14 cellular contexts compared by ENCODE assay signal in genomic region chr19:58560921-58561320, GRCh38. TPM values are rescaled to one million over a fixed set of nuclear protein-coding genes. Genes with fewer than 3 reads are reported as not detected.
DNase-seq lines count a peak whose midpoint lies in the region; ATAC-seq, FAIRE-seq and TF ChIP-seq lines count a peak whose summit lies in the region.
"Had no signal": no experiment of that assay in that cellular context is flagged by ENCODE, and none has a peak within 500 bp of the region (broad histone marks: within the 10 kb centered on the region; RNA-seq: fewer than 3 reads in every experiment).

No MANE protein-coding gene starts in this region.

- no peaks in the 10 kb centered on the region for H3K9me3 ChIP-seq in KOPT-K1 (ENCODE audit: insufficient read depth, low read length, poor library complexity, severe bottlenecking)
- H3K9me3 ChIP-seq in GM12878 (replicated peaks; ENCODE audit: control insufficient read depth, insufficient read depth, low read length), result no peaks in the 10 kb centered on the region
- H3K9me3 ChIP-seq in neural progenitor cell (ENCODE audit: low read depth), result no peaks in the 10 kb centered on the region
- H3K9me3 ChIP-seq: ovary had no signal

- RAD21 ChIA-PET in GM12878 (lab: Charles Lee; ENCODE audit: unreplicated experiment), result no interaction called here

- TF ChIP-seq POLR2A in GM12878 (IDR thresholded peaks at IDR 0.05; ENCODE audit: low read depth, low read length) (0 out of 2 replicates have a peak, but pooled peaks have one; percentile 5), erythroblast (IDR thresholded peaks at IDR 0.05; ENCODE audit: low read length) (no peak)

- POLR2A ChIA-PET in GM12878 (lab: Charles Lee), result interaction anchor here (0.5 to 4.7 kb wide), 8 partner anchors 7 to 212 kb away, joined by 3 to 46 read pairs (median 4); partner anchors contain the start of genes MZF1, ZBTB45 and ZNF497

- peaks cover 48% of the 10 kb centered on the region for H3K36me3 Mint-ChIP-seq in activated T-cell treated with anti-CD3 and anti-CD28 coated beads, Interleukin-2, amount 50 U/mL, for 24 hours (ENCODE audit: low read depth)
- H3K36me3 Mint-ChIP-seq in neural progenitor cell, result peaks cover 16% of the 10 kb centered on the region

- H3K36me3 ChIP-seq in KOPT-K1 (ENCODE audit: insufficient read depth, low read length) (peaks cover 29% of the 10 kb centered on the region), GM12878 (ENCODE audit: control insufficient read depth in 2 of 2, insufficient read depth in 2 of 2, low read length in 1 of 2) (peaks cover 5% of the 10 kb centered on the region in 2 experiments; a peak in 3 of 4 replicates), neural progenitor cell (no peaks in the 10 kb centered on the region)
- H3K36me3 ChIP-seq: ovary had no signal

- H3K9me3 Mint-ChIP-seq in activated T-cell treated with anti-CD3 and anti-CD28 coated beads, Interleukin-2, amount 50 U/mL, for 24 hours, result no peaks in the 10 kb centered on the region
- no peaks in the 10 kb centered on the region for H3K9me3 Mint-ChIP-seq in neural progenitor cell

- no peaks in the 10 kb centered on the region for H3K27me3 Mint-ChIP-seq in activated T-cell treated with anti-CD3 and anti-CD28 coated beads, Interleukin-2, amount 50 U/mL, for 24 hours
- H3K27me3 Mint-ChIP-seq in neural progenitor cell (ENCODE audit: insufficient read depth, low read depth), result peaks cover 14% of the 10 kb centered on the region

- H3K4me2 ChIP-seq in GM12878 (ENCODE audit: control insufficient read depth, insufficient read depth), result no peak overlapping the region
- no peak overlapping the region for H3K4me2 ChIP-seq in neural progenitor cell
- H3K4me2 ChIP-seq: PC-9 had no signal

- H3K27ac Mint-ChIP-seq in activated T-cell treated with anti-CD3 and anti-CD28 coated beads, Interleukin-2, amount 50 U/mL, for 24 hours, result peak overlapping the region; percentile 100
- no peak overlapping the region for H3K27ac Mint-ChIP-seq in neural progenitor cell

- TF ChIP-seq CTCF in GM12878 (IDR thresholded peaks at IDR 0.05 in 2 of 3, conservative IDR thresholded peaks at IDR 0.05 in 1 of 3; ENCODE audit: control insufficient read depth in 2 of 3, extremely low read depth in 1 of 3, insufficient read depth in 1 of 3, low read depth in 3 of 3, low read length in 3 of 3) (no peak), neural progenitor cell (IDR thresholded peaks at IDR 0.05) (no peak)

- H3K79me2 ChIP-seq in GM12878 (ENCODE audit: control insufficient read depth, insufficient read depth, low read length) (peaks cover 25% of the 10 kb centered on the region), neural progenitor cell (ENCODE audit: low read depth) (peaks cover 37% of the 10 kb centered on the region)

- H3K27me3 ChIP-seq in GM12878 (replicated peaks in 1 of 2; ENCODE audit: control insufficient read depth in 2 of 2, insufficient read depth in 2 of 2, low read length in 1 of 2) (no peaks in the 10 kb centered on the region), neural progenitor cell (peaks cover 22% of the 10 kb centered on the region)
- H3K27me3 ChIP-seq: ovary had no signal

- no peak overlapping the region for H3K4me3 ChIP-seq in GM12878
- H3K4me3 ChIP-seq in neural progenitor cell, result no peak overlapping the region
- H3K4me3 ChIP-seq: PC-9 had no signal

- peaks cover 64% of the 10 kb centered on the region for H3K4me1 Mint-ChIP-seq in activated T-cell treated with anti-CD3 and anti-CD28 coated beads, Interleukin-2, amount 50 U/mL, for 24 hours (ENCODE audit: low read depth)
- H3K4me1 Mint-ChIP-seq in neural progenitor cell, result peaks cover 29% of the 10 kb centered on the region

- CTCF ChIA-PET in GM12878 (lab: Yijun Ruan, JAX), result interaction anchor here (1.4 to 2.4 kb wide), 2 partner anchors 20 to 41 kb away, joined by 3 to 14 read pairs; partner anchors contain the start of gene ZBTB45

- H2AFZ ChIP-seq in GM12878 (ENCODE audit: control insufficient read depth, low read depth, low read length) (no peak overlapping the region), neural progenitor cell (replicated peaks) (no peak overlapping the region)
- H2AFZ ChIP-seq: PC-9 had no signal

- peak overlapping the region; percentile 96 for H3K27ac ChIP-seq in KOPT-K1 (ENCODE audit: low read depth, low read length, poor library complexity, severe bottlenecking)
- H3K27ac ChIP-seq in GM12878 (ENCODE audit: control insufficient read depth, insufficient read depth), result no peak overlapping the region
- no peak overlapping the region for H3K27ac ChIP-seq in neural progenitor cell
- H3K27ac ChIP-seq: PC-9 had no signal

- no TSS peak for BruUV-seq in GM12878 (replicated peaks; lab: Mats Ljungman, UMichigan)

- in situ Hi-C loops in GM12878 (cut with MboI) (no loop called here), KBM-7 (cut with MboI; ENCODE audit: low pct_unique_long_range_greater_than_20kb, low sequenced_read_pairs) (no loop called here)

- H3F3A ChIP-seq in neural progenitor cell (ENCODE audit: low read depth), result peaks cover 50% of the 10 kb centered on the region

- FAIRE-seq in GM12878 (lab: Jason Lieb, UNC), result no peak
- FAIRE-seq: frontal cortex had no signal

- peaks cover 40% of the 10 kb centered on the region for H3K4me1 ChIP-seq in GM12878 (ENCODE audit: control insufficient read depth, insufficient read depth, low read length)
- H3K4me1 ChIP-seq in neural progenitor cell, result peaks cover 13% of the 10 kb centered on the region

- no peak for TF ChIP-seq RAD21 in GM12878 (IDR thresholded peaks at IDR 0.05; ENCODE audit: insufficient read depth, low read depth, low read length)

- no peaks in the 10 kb centered on the region for H4K20me1 ChIP-seq in GM12878 (ENCODE audit: control insufficient read depth, insufficient read depth)
- peaks cover 15% of the 10 kb centered on the region for H4K20me1 ChIP-seq in neural progenitor cell (ENCODE audit: low read depth)

- H3K9ac ChIP-seq in GM12878 (ENCODE audit: control insufficient read depth, insufficient read depth, low read length) (no peak overlapping the region), neural progenitor cell (no peak overlapping the region)

- ATAC-seq in GM12878, result no peak

- peak; percentile 38 for DNase-seq in activated T-cell treated with anti-CD3 and anti-CD28 coated beads, Interleukin-2, amount 50 U/mL, for 24 hours
- no peak for DNase-seq in activated T-cell treated with anti-CD3 and anti-CD28 coated beads, Interleukin-2, amount 50 U/mL, for 1 hour
- no peak for DNase-seq in GM12878 (ENCODE audit: low read depth, low spot score)
- DNase-seq in neural progenitor cell (ENCODE audit: low spot score), result no peak
- no peak for DNase-seq in NCI-H2171 treated with DMSO at 0.1 percent for 48 hours (lab: John Stamatoyannopoulos, UW)
- DNase-seq in KBM-7, result no peak
- no peak for DNase-seq in erythroblast (lab: John Stamatoyannopoulos, UW)
- DNase-seq: activated CD4-positive, alpha-beta T cell treated with anti-CD3 and anti-CD28 coated beads for 1 hour; central memory CD4-positive, alpha-beta T cell; NCI-H1436 treated with DMSO at 0.1 percent for 48 hours; PC-9 had no signal

- no peak for TF ChIP-seq EP300 in GM12878 (IDR thresholded peaks at IDR 0.05; ENCODE audit: borderline replicate concordance in 1 of 2, control insufficient read depth in 1 of 2, low read depth in 2 of 2, low read length in 2 of 2)

- intact Hi-C loops in GM12878 (cut with micrococcal nuclease; ENCODE audit: unreplicated experiment), result no loop called here

- SMC1A ChIA-PET in GM12878 (lab: Charles Lee; ENCODE audit: uncharacterized antibody, unreplicated experiment), result interaction anchor here (0.8 to 1.3 kb wide), 2 partner anchors 11 to 41 kb away, joined by 3 to 5 read pairs; partner anchors contain the start of gene ZBTB45

- H3K4me3 Mint-ChIP-seq in activated T-cell treated with anti-CD3 and anti-CD28 coated beads, Interleukin-2, amount 50 U/mL, for 24 hours, result peak overlapping the region; percentile 97
- peak overlapping the region; percentile 98 for H3K4me3 Mint-ChIP-seq in neural progenitor cell

RNA-seq across cellular contexts. Expression of gene UBE2M, which starts 2.5 kb away (rescaled TPM):
- 10.2 and 13.8 TPM in 2 replicates for total RNA-seq in GM12878 (2013; cell fraction: nucleolus; rRNA removed)
- total RNA-seq in GM12878 (2014; rRNA removed) (68.6 and 95.2 TPM in 2 replicates), GM12878 (2014; rRNA removed; fragmentation: Illumina TruSeq; extraction: Trizol) (61.7 and 66.8 TPM in 2 replicates), GM12878 (2021) (100 and 105 TPM in 2 replicates), neural progenitor cell (ENCODE audit: low replicate concordance) (59.3 and 73.3 TPM in 2 replicates)
- polyA plus RNA-seq in GM12878 (2011; ENCODE audit: low read depth), result 73.3 TPM
- polyA plus RNA-seq in GM12878 (2011; rRNA removed) (55.6 and 92.7 TPM in 2 replicates), GM12878 (2014; fragmentation: Illumina TruSeq; extraction: Trizol) (105 and 127 TPM in 2 replicates), GM12878 (2014; fragmentation: Nextera tagmentation; extraction: Ambion mirVana) (1 to 10 TPM; 1.4 to 1.7 TPM), GM12878 (2014; rRNA removed) (81.0 and 87.0 TPM in 2 replicates), GM12878 (2016; fragmentation: Nextera tagmentation; extraction: Ambion mirVana) (10 to 100 TPM in 1 of 2 experiments, 1 to 10 TPM in 1; 9.6 to 11.3 TPM)
- 70.2 and 75.4 TPM in 2 replicates for polyA plus RNA-seq in GM12878 (2011; cell fraction: cytosol; rRNA removed)
- polyA plus RNA-seq in GM12878 (2011; cell fraction: nucleus; rRNA removed), result 82.4 and 83.2 TPM in 2 replicates
- polyA plus RNA-seq in GM12878 (2012), result 67.6 and 88.6 TPM in 2 replicates
- polyA minus RNA-seq in GM12878 (2011; rRNA and poly(A)+ RNA removed), result 66.9 and 72.9 TPM in 2 replicates
- polyA minus RNA-seq in GM12878 (2011; cell fraction: cytosol; rRNA and poly(A)+ RNA removed), result 25.3 and 33.7 TPM in 2 replicates
- 17.0 and 18.6 TPM in 2 replicates for polyA minus RNA-seq in GM12878 (2011; cell fraction: nucleus; rRNA and poly(A)+ RNA removed)
- total RNA-seq: PC-9 had no signal

RNA-seq across cellular contexts. Expression of gene CHMP2A, which starts 6.0 kb away (rescaled TPM):
- 14.9 and 17.2 TPM in 2 replicates for total RNA-seq in GM12878 (2013; cell fraction: nucleolus; rRNA removed)
- 89.3 and 92.8 TPM in 2 replicates for total RNA-seq in GM12878 (2014; rRNA removed)
- 89.3 and 95.0 TPM in 2 replicates for total RNA-seq in GM12878 (2014; rRNA removed; fragmentation: Illumina TruSeq; extraction: Trizol)
- 98.5 and 105 TPM in 2 replicates for total RNA-seq in GM12878 (2021)
- polyA plus RNA-seq in GM12878 (2011; ENCODE audit: low read depth), result 83.1 TPM
- 92.3 and 102 TPM in 2 replicates for polyA plus RNA-seq in GM12878 (2011; rRNA removed)
- polyA plus RNA-seq in GM12878 (2011; cell fraction: cytosol; rRNA removed), result 130 and 146 TPM in 2 replicates
- polyA plus RNA-seq in GM12878 (2011; cell fraction: nucleus; rRNA removed), result 107 and 114 TPM in 2 replicates
- polyA plus RNA-seq in GM12878 (2012), result 117 and 138 TPM in 2 replicates
- 85.9 and 117 TPM in 2 replicates for polyA plus RNA-seq in GM12878 (2014; fragmentation: Illumina TruSeq; extraction: Trizol)
- 100 to 1,000 TPM in 1 of 2 experiments, 10 to 100 TPM in 1; 69.5 to 117 TPM for polyA plus RNA-seq in GM12878 (2014; fragmentation: Nextera tagmentation; extraction: Ambion mirVana)
- 168 and 172 TPM in 2 replicates for polyA plus RNA-seq in GM12878 (2014; rRNA removed)
- 100 to 1,000 TPM; 136 to 147 TPM for polyA plus RNA-seq in GM12878 (2016; fragmentation: Nextera tagmentation; extraction: Ambion mirVana)
- 101 and 130 TPM in 2 replicates for polyA minus RNA-seq in GM12878 (2011; rRNA and poly(A)+ RNA removed)
- 36.1 and 36.4 TPM in 2 replicates for polyA minus RNA-seq in GM12878 (2011; cell fraction: cytosol; rRNA and poly(A)+ RNA removed)
- 20.6 and 31.1 TPM in 2 replicates for polyA minus RNA-seq in GM12878 (2011; cell fraction: nucleus; rRNA and poly(A)+ RNA removed)
- 141 and 148 TPM in 2 replicates for total RNA-seq in neural progenitor cell (ENCODE audit: low replicate concordance)

RNA-seq across cellular contexts. Expression of gene MZF1, which starts 12.2 kb away (rescaled TPM):
- 64.7 and 67.2 TPM in 2 replicates for total RNA-seq in GM12878 (2013; cell fraction: nucleolus; rRNA removed)
- total RNA-seq in GM12878 (2014; rRNA removed) (6.9 and 7.7 TPM in 2 replicates), GM12878 (2014; rRNA removed; fragmentation: Illumina TruSeq; extraction: Trizol) (3.3 and 3.6 TPM in 2 replicates), GM12878 (2021) (9.1 and 12.4 TPM in 2 replicates), neural progenitor cell (ENCODE audit: low replicate concordance) (8.4 and 32.3 TPM in 2 replicates)
- 5.9 TPM for polyA plus RNA-seq in GM12878 (2011; ENCODE audit: low read depth)
- polyA plus RNA-seq in GM12878 (2011; rRNA removed) (7.4 and 9.3 TPM in 2 replicates), GM12878 (2014; fragmentation: Illumina TruSeq; extraction: Trizol) (6.0 and 6.8 TPM in 2 replicates), GM12878 (2014; fragmentation: Nextera tagmentation; extraction: Ambion mirVana) (under 1 TPM; 0.38 to 0.64 TPM), GM12878 (2014; rRNA removed) (14.7 and 16.6 TPM in 2 replicates), GM12878 (2016; fragmentation: Nextera tagmentation; extraction: Ambion mirVana) (1 to 10 TPM; 6.8 to 7.6 TPM)
- polyA plus RNA-seq in GM12878 (2011; cell fraction: cytosol; rRNA removed), result 8.4 and 16.1 TPM in 2 replicates
- 104 and 129 TPM in 2 replicates for polyA plus RNA-seq in GM12878 (2011; cell fraction: nucleus; rRNA removed)
- polyA plus RNA-seq in GM12878 (2012), result 12.4 and 12.7 TPM in 2 replicates
- polyA minus RNA-seq in GM12878 (2011; rRNA and poly(A)+ RNA removed), result 7.3 and 13.7 TPM in 2 replicates
- 4.4 and 5.0 TPM in 2 replicates for polyA minus RNA-seq in GM12878 (2011; cell fraction: cytosol; rRNA and poly(A)+ RNA removed)
- 13.8 and 25.1 TPM in 2 replicates for polyA minus RNA-seq in GM12878 (2011; cell fraction: nucleus; rRNA and poly(A)+ RNA removed)
- total RNA-seq: PC-9 had no signal

RNA-seq across cellular contexts. Expression of gene TRIM28, which starts 17.1 kb away (rescaled TPM):
- 166 and 167 TPM in 2 replicates for total RNA-seq in GM12878 (2013; cell fraction: nucleolus; rRNA removed)
- total RNA-seq in GM12878 (2014; rRNA removed), result 569 and 650 TPM in 2 replicates
- 256 and 311 TPM in 2 replicates for total RNA-seq in GM12878 (2014; rRNA removed; fragmentation: Illumina TruSeq; extraction: Trizol)
- total RNA-seq in GM12878 (2021), result 492 and 503 TPM in 2 replicates
- 313 TPM for polyA plus RNA-seq in GM12878 (2011; ENCODE audit: low read depth)
- polyA plus RNA-seq in GM12878 (2011; rRNA removed), result 167 and 420 TPM in 2 replicates
- 459 and 854 TPM in 2 replicates for polyA plus RNA-seq in GM12878 (2011; cell fraction: cytosol; rRNA removed)
- 1,223 and 1,590 TPM in 2 replicates for polyA plus RNA-seq in GM12878 (2011; cell fraction: nucleus; rRNA removed)
- polyA plus RNA-seq in GM12878 (2012), result 410 and 474 TPM in 2 replicates
- polyA plus RNA-seq in GM12878 (2014; fragmentation: Illumina TruSeq; extraction: Trizol), result 147 and 280 TPM in 2 replicates
- polyA plus RNA-seq in GM12878 (2014; fragmentation: Nextera tagmentation; extraction: Ambion mirVana), result 10 to 100 TPM in 1 of 2 experiments, 1 to 10 TPM in 1; 5.0 to 32.5 TPM
- polyA plus RNA-seq in GM12878 (2014; rRNA removed), result 363 and 502 TPM in 2 replicates
- polyA plus RNA-seq in GM12878 (2016; fragmentation: Nextera tagmentation; extraction: Ambion mirVana), result 10 to 100 TPM; 82.9 to 91.1 TPM
- polyA minus RNA-seq in GM12878 (2011; rRNA and poly(A)+ RNA removed), result 1,048 and 1,483 TPM in 2 replicates
- polyA minus RNA-seq in GM12878 (2011; cell fraction: cytosol; rRNA and poly(A)+ RNA removed), result 474 and 545 TPM in 2 replicates
- polyA minus RNA-seq in GM12878 (2011; cell fraction: nucleus; rRNA and poly(A)+ RNA removed), result 282 and 438 TPM in 2 replicates
- total RNA-seq in neural progenitor cell (ENCODE audit: low replicate concordance), result 390 and 678 TPM in 2 replicates

RNA-seq across cellular contexts. Expression of gene ZBTB45, which starts 41.3 kb away (rescaled TPM):
- 15.6 and 15.7 TPM in 2 replicates for total RNA-seq in GM12878 (2013; cell fraction: nucleolus; rRNA removed)
- total RNA-seq in GM12878 (2014; rRNA removed), result 4.5 and 6.1 TPM in 2 replicates
- total RNA-seq in GM12878 (2014; rRNA removed; fragmentation: Illumina TruSeq; extraction: Trizol), result 1.2 and 1.7 TPM in 2 replicates
- 12.7 and 17.2 TPM in 2 replicates for total RNA-seq in GM12878 (2021)
- 1.9 TPM for polyA plus RNA-seq in GM12878 (2011; ENCODE audit: low read depth)
- 0.72 and 2.4 TPM in 2 replicates for polyA plus RNA-seq in GM12878 (2011; rRNA removed)
- polyA plus RNA-seq in GM12878 (2011; cell fraction: cytosol; rRNA removed), result 4.0 and 5.1 TPM in 2 replicates
- polyA plus RNA-seq in GM12878 (2011; cell fraction: nucleus; rRNA removed), result 8.5 and 13.4 TPM in 2 replicates
- 10.1 TPM in 2 replicates for polyA plus RNA-seq in GM12878 (2012)
- 0.13 and 1.2 TPM in 2 replicates for polyA plus RNA-seq in GM12878 (2014; fragmentation: Illumina TruSeq; extraction: Trizol)
- polyA plus RNA-seq in GM12878 (2014; fragmentation: Nextera tagmentation; extraction: Ambion mirVana), result under 1 TPM; 0.29 to 0.33 TPM
- polyA plus RNA-seq in GM12878 (2014; rRNA removed), result 7.7 and 8.0 TPM in 2 replicates
- 10 to 100 TPM; 13.9 to 14.3 TPM for polyA plus RNA-seq in GM12878 (2016; fragmentation: Nextera tagmentation; extraction: Ambion mirVana)
- polyA minus RNA-seq in GM12878 (2011; rRNA and poly(A)+ RNA removed), result 1.8 and 5.1 TPM in 2 replicates
- polyA minus RNA-seq in GM12878 (2011; cell fraction: cytosol; rRNA and poly(A)+ RNA removed), result 3.8 and 4.0 TPM in 2 replicates
- 7.6 and 15.4 TPM in 2 replicates for polyA minus RNA-seq in GM12878 (2011; cell fraction: nucleus; rRNA and poly(A)+ RNA removed)
- total RNA-seq in neural progenitor cell (ENCODE audit: low replicate concordance), result 2.2 and 12.8 TPM in 2 replicates
